Comparison of ENCODE assay signal across 2 cellular contexts in the genomic region with DNA sequence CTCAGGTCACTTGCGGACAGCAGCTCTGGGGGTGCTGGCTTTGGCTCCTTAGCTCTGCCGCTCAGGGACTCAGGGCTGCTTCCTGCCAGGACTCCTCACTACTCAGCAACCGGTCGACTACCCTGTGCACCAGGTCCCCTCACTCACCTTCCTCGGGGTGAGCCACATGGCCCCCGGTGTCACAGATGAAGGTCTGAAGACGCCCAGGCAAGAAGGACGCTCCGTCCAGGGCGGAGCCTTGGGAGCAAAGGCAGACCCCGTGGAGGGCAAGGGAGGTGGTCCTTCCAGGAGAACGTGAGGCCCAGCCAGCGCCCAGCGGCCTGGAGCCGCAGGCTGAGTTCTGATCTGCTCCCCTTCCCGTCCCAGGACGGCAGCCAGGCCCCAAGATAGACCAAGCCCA.
TF ChIP-seq lines count a peak whose summit lies in the region.

No MANE protein-coding gene starts in this region.

TF ChIP-seq in H1, 55 proteins besides CTCF, POLR2A, EP300 and RAD21:
- TF ChIP-seq SIRT6 (IDR thresholded peaks at IDR 0.05; ENCODE audit: low read length) (no peak), RFX5 (IDR thresholded peaks at IDR 0.05; ENCODE audit: borderline replicate concordance, low read depth, low read length) (no peak), TEAD4 (IDR thresholded peaks at IDR 0.05; ENCODE audit: low read depth, low read length) (no peak), TAF1 (IDR thresholded peaks at IDR 0.05; ENCODE audit: low read depth, low read length) (no peak), NANOG (IDR thresholded peaks at IDR 0.05; ENCODE audit: insufficient read depth, low read depth, low read length, poor library complexity, severe bottlenecking) (no peak), EZH2 (IDR thresholded peaks at IDR 0.05; ENCODE audit: low read depth, low read length, severe bottlenecking) (no peak), SP1 (IDR thresholded peaks at IDR 0.05; ENCODE audit: low read depth, low read length) (no peak), SIN3A (conservative IDR thresholded peaks at IDR 0.05 in 1 of 2, IDR thresholded peaks at IDR 0.05 in 1 of 2; ENCODE audit: low read depth in 1 of 2, low read length in 2 of 2) (no peak), YY1 (IDR thresholded peaks at IDR 0.05; ENCODE audit: low read depth, low read length) (no peak), POLR2AphosphoS5 (IDR thresholded peaks at IDR 0.05; ENCODE audit: low read depth, low read length) (no peak), ZNF274 (IDR thresholded peaks at IDR 0.05; ENCODE audit: borderline replicate concordance, extremely low read depth, low read length) (no peak), TAF7 (optimal IDR thresholded peaks at IDR 0.05; ENCODE audit: borderline replicate concordance, low read depth, low read length) (no peak), POU5F1 (IDR thresholded peaks at IDR 0.05; ENCODE audit: low read depth, low read length) (no peak), SP2 (IDR thresholded peaks at IDR 0.05; ENCODE audit: low read length) (no peak), SRF (IDR thresholded peaks at IDR 0.05; ENCODE audit: low read depth, low read length) (no peak)
- TF ChIP-seq, protein P1, sequence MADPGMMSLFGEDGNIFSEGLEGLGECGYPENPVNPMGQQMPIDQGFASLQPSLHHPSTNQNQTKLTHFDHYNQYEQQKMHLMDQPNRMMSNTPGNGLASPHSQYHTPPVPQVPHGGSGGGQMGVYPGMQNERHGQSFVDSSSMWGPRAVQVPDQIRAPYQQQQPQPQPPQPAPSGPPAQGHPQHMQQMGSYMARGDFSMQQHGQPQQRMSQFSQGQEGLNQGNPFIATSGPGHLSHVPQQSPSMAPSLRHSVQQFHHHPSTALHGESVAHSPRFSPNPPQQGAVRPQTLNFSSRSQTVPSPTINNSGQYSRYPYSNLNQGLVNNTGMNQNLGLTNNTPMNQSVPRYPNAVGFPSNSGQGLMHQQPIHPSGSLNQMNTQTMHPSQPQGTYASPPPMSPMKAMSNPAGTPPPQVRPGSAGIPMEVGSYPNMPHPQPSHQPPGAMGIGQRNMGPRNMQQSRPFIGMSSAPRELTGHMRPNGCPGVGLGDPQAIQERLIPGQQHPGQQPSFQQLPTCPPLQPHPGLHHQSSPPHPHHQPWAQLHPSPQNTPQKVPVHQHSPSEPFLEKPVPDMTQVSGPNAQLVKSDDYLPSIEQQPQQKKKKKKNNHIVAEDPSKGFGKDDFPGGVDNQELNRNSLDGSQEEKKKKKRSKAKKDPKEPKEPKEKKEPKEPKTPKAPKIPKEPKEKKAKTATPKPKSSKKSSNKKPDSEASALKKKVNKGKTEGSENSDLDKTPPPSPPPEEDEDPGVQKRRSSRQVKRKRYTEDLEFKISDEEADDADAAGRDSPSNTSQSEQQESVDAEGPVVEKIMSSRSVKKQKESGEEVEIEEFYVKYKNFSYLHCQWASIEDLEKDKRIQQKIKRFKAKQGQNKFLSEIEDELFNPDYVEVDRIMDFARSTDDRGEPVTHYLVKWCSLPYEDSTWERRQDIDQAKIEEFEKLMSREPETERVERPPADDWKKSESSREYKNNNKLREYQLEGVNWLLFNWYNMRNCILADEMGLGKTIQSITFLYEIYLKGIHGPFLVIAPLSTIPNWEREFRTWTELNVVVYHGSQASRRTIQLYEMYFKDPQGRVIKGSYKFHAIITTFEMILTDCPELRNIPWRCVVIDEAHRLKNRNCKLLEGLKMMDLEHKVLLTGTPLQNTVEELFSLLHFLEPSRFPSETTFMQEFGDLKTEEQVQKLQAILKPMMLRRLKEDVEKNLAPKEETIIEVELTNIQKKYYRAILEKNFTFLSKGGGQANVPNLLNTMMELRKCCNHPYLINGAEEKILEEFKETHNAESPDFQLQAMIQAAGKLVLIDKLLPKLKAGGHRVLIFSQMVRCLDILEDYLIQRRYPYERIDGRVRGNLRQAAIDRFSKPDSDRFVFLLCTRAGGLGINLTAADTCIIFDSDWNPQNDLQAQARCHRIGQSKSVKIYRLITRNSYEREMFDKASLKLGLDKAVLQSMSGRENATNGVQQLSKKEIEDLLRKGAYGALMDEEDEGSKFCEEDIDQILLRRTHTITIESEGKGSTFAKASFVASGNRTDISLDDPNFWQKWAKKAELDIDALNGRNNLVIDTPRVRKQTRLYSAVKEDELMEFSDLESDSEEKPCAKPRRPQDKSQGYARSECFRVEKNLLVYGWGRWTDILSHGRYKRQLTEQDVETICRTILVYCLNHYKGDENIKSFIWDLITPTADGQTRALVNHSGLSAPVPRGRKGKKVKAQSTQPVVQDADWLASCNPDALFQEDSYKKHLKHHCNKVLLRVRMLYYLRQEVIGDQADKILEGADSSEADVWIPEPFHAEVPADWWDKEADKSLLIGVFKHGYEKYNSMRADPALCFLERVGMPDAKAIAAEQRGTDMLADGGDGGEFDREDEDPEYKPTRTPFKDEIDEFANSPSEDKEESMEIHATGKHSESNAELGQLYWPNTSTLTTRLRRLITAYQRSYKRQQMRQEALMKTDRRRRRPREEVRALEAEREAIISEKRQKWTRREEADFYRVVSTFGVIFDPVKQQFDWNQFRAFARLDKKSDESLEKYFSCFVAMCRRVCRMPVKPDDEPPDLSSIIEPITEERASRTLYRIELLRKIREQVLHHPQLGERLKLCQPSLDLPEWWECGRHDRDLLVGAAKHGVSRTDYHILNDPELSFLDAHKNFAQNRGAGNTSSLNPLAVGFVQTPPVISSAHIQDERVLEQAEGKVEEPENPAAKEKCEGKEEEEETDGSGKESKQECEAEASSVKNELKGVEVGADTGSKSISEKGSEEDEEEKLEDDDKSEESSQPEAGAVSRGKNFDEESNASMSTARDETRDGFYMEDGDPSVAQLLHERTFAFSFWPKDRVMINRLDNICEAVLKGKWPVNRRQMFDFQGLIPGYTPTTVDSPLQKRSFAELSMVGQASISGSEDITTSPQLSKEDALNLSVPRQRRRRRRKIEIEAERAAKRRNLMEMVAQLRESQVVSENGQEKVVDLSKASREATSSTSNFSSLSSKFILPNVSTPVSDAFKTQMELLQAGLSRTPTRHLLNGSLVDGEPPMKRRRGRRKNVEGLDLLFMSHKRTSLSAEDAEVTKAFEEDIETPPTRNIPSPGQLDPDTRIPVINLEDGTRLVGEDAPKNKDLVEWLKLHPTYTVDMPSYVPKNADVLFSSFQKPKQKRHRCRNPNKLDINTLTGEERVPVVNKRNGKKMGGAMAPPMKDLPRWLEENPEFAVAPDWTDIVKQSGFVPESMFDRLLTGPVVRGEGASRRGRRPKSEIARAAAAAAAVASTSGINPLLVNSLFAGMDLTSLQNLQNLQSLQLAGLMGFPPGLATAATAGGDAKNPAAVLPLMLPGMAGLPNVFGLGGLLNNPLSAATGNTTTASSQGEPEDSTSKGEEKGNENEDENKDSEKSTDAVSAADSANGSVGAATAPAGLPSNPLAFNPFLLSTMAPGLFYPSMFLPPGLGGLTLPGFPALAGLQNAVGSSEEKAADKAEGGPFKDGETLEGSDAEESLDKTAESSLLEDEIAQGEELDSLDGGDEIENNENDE (IDR thresholded peaks at IDR 0.05; ENCODE audit: insufficient replicate concordance, low read length) = no peak
- TF ChIP-seq, protein P2, sequence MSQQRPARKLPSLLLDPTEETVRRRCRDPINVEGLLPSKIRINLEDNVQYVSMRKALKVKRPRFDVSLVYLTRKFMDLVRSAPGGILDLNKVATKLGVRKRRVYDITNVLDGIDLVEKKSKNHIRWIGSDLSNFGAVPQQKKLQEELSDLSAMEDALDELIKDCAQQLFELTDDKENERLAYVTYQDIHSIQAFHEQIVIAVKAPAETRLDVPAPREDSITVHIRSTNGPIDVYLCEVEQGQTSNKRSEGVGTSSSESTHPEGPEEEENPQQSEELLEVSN (IDR thresholded peaks at IDR 0.05) = no peak
TF ChIP-seq in H1: peak in this region for 0.

TF ChIP-seq in neural cell, 6 proteins besides CTCF, POLR2A, EP300 and RAD21:
- TF ChIP-seq POLR2AphosphoS5 (IDR thresholded peaks at IDR 0.05) = peak; percentile 10
- TF ChIP-seq MXI1 (conservative IDR thresholded peaks at IDR 0.05; ENCODE audit: poor library complexity, severe bottlenecking) = no peak
